Comparison of ENCODE assay signal across 18 cellular contexts in the genomic region with DNA sequence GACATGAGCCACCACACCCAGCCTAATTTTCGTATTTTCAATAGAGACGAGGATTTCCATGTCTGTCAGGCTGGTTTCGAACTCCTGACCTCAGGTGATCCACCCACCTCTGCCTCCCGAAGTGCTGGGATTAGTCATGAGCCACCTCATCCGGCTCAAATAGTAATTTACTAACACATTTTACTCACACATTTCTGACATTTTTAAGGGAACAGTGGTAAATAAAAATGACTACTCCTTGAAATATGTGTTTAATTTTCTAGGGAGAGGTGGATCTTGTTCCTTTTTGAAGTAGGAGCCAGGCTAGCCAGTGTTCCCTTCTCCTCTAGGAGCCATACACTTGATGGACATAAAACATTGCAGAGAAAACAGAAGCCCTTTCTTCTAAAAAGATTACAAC. TPM values are rescaled to one million over a fixed set of nuclear protein-coding genes. Genes with fewer than 3 reads are reported as not detected.
DNase-seq lines count a peak whose midpoint lies in the region; ATAC-seq, FAIRE-seq and TF ChIP-seq lines count a peak whose summit lies in the region.
"Had no signal": no experiment of that assay in that cellular context is flagged by ENCODE, and none has a peak within 500 bp of the region (broad histone marks: within the 10 kb centered on the region; RNA-seq: fewer than 3 reads in every experiment).

No MANE protein-coding gene starts in this region.

- no peak for TF ChIP-seq EP300 in K562 (IDR thresholded peaks at IDR 0.05; ENCODE audit: low read length)

- H3K9ac ChIP-seq in K562 (ENCODE audit: insufficient read depth in 1 of 2, low read depth in 2 of 2, low read length in 2 of 2) (no peak overlapping the region), colonic mucosa (ENCODE audit: low read depth in 2 of 2, low read length in 2 of 2) (no peak overlapping the region)

- H3K27ac Mint-ChIP-seq in CD8-positive, alpha-beta T cell, result peak overlapping the region; percentile 7
- H3K27ac Mint-ChIP-seq: brain, IgD-negative memory B cell had no signal

- no peaks in the 10 kb centered on the region for H3K36me3 Mint-ChIP-seq in CD8-positive, alpha-beta T cell
- H3K36me3 Mint-ChIP-seq: brain; IgD-negative memory B cell; naive thymus-derived CD4-positive, alpha-beta T cell had no signal

- H3K9me3 ChIP-seq in CD8-positive, alpha-beta T cell (ENCODE audit: low read length), result no peaks in the 10 kb centered on the region
- H3K9me3 ChIP-seq in K562 (replicated peaks; ENCODE audit: control insufficient read depth, insufficient read depth, low read depth, low read length) (no peaks in the 10 kb centered on the region), colonic mucosa (no peaks in the 10 kb centered on the region)
- H3K9me3 ChIP-seq: thyroid gland had no signal

- H3K27me3 Mint-ChIP-seq in CD8-positive, alpha-beta T cell (ENCODE audit: low read depth), result no peaks in the 10 kb centered on the region
- H3K27me3 Mint-ChIP-seq: brain; IgD-negative memory B cell; naive thymus-derived CD4-positive, alpha-beta T cell had no signal

- TF ChIP-seq POLR2A in K562 (conservative IDR thresholded peaks at IDR 0.05), result no peak

- CTCF ChIA-PET in CD8-positive, alpha-beta T cell (lab: Charles Lee), result no interaction called here
- CTCF ChIA-PET in K562 (lab: Yijun Ruan, JAX; ENCODE audit: low intra/inter-chr PET ratio), result no interaction called here

- no peaks in the 10 kb centered on the region for H3K9me3 Mint-ChIP-seq in CD8-positive, alpha-beta T cell
- H3K9me3 Mint-ChIP-seq: brain had no signal

- BruUV-seq in K562 (replicated peaks; lab: Mats Ljungman, UMichigan), result no TSS peak

- H3K36me3 ChIP-seq in CD8-positive, alpha-beta T cell (ENCODE audit: insufficient read depth, low read length), result no peaks in the 10 kb centered on the region
- H3K36me3 ChIP-seq in K562 (ENCODE audit: control insufficient read depth, insufficient read depth, low read length) (no peaks in the 10 kb centered on the region), colonic mucosa (no peaks in the 10 kb centered on the region)
- H3K36me3 ChIP-seq: thyroid gland had no signal

- no peak for FAIRE-seq in K562 (lab: Jason Lieb, UNC)

- in situ Hi-C loops in K562 (cut with MboI), result no loop called here

- no peak overlapping the region for H3K4me3 ChIP-seq in CD8-positive, alpha-beta T cell (ENCODE audit: low read depth, low read length)
- H3K4me3 ChIP-seq in K562 (no peak overlapping the region), colonic mucosa (no peak overlapping the region)
- H3K4me3 ChIP-seq: thyroid gland had no signal

- intact Hi-C loops in CD8-positive, alpha-beta T cell (cut with DNase I, micrococcal nuclease), result loop anchor here in 1 of 2 experiments (5.0 kb wide), 1 partner anchor 74 kb away; no protein-coding TSS in a partner anchor
- intact Hi-C loops in K562 (cut with micrococcal nuclease) (no loop called here), colonic mucosa (cut with DNase I) (no loop called here)

- 0 out of 2 replicates have a peak overlapping the region, but pooled peaks have one; percentile 17 for H2AFZ ChIP-seq in K562 (ENCODE audit: low read depth, low read length)

- no peak overlapping the region for H3K4me2 ChIP-seq in K562 (ENCODE audit: insufficient read depth, low read length)

- no peak for TF ChIP-seq CTCF in CD8-positive, alpha-beta T cell (IDR thresholded peaks at IDR 0.05)
- TF ChIP-seq CTCF in K562 (IDR thresholded peaks at IDR 0.05 in 2 of 3, conservative IDR thresholded peaks at IDR 0.05 in 1 of 3; ENCODE audit: insufficient read depth in 2 of 3, low read depth in 1 of 3, low read length in 3 of 3), result no peak
- no peak for TF ChIP-seq CTCF in colonic mucosa (IDR thresholded peaks at IDR 0.05)

- H3K27me3 ChIP-seq in CD8-positive, alpha-beta T cell (ENCODE audit: insufficient read depth, low read length), result no peaks in the 10 kb centered on the region
- H3K27me3 ChIP-seq in K562 (ENCODE audit: control insufficient read depth in 2 of 2, insufficient read depth in 2 of 2, low read length in 2 of 2) (no peaks in the 10 kb centered on the region), colonic mucosa (peaks cover 28% of the 10 kb centered on the region)
- H3K27me3 ChIP-seq: thyroid gland had no signal

- no peaks in the 10 kb centered on the region for H3K9me1 ChIP-seq in K562 (ENCODE audit: control insufficient read depth, insufficient read depth, low read length)

- TF ChIP-seq RAD21 in K562 (CRISPR knock-in tag; conservative IDR thresholded peaks at IDR 0.05 in 1 of 2, IDR thresholded peaks at IDR 0.05 in 1 of 2), result no peak

- no peak for ATAC-seq in CD8-positive, alpha-beta T cell
- ATAC-seq in K562 (no peak), HG03039 (IDR thresholded peaks at IDR 0.05; ENCODE audit: unreplicated experiment) (no peak)
- ATAC-seq: left lobe of liver; naive thymus-derived CD4-positive, alpha-beta T cell had no signal

- POLR2A ChIA-PET in CD8-positive, alpha-beta T cell (lab: Charles Lee), result no interaction called here
- POLR2A ChIA-PET in K562 (lab: Yijun Ruan, JAX), result no interaction called here

- H3K27ac ChIP-seq in CD8-positive, alpha-beta T cell (ENCODE audit: low read depth, low read length), result no peak overlapping the region
- H3K27ac ChIP-seq in K562 (ENCODE audit: extremely low read depth, low read depth, low read length), result no peak overlapping the region
- no peak overlapping the region for H3K27ac ChIP-seq in caudate nucleus (ENCODE audit: low read depth, low read length)
- no peak overlapping the region for H3K27ac ChIP-seq in colonic mucosa
- H3K27ac ChIP-seq: thyroid gland had no signal

- no peaks in the 10 kb centered on the region for H4K20me1 ChIP-seq in K562 (replicated peaks; ENCODE audit: control insufficient read depth, insufficient read depth, low read length)

- H3K79me2 ChIP-seq in K562 (ENCODE audit: control insufficient read depth, insufficient read depth, low read length), result no peaks in the 10 kb centered on the region

- no peak overlapping the region for H3K4me3 Mint-ChIP-seq in CD8-positive, alpha-beta T cell
- H3K4me3 Mint-ChIP-seq: brain; IgD-negative memory B cell; naive thymus-derived CD4-positive, alpha-beta T cell had no signal

- WGBS in K562 (ENCODE audit: insufficient coverage, low coverage, missing lambda C conversion rate), result 25% methylated on average over 5 of the region's 5 CpGs

- no peak for DNase-seq in CD8-positive, alpha-beta T cell
- peak; percentile 92 for DNase-seq in M059J (ENCODE audit: low read depth)
- DNase-seq in K562 (ENCODE audit: extremely low read depth in 1 of 4, low spot score in 3 of 4), result no peak
- peak; percentile 91 for DNase-seq in kidney tubule cell (ENCODE audit: low spot score)
- DNase-seq in caudate nucleus (lab: John Stamatoyannopoulos, UW), result no peak
- DNase-seq in colonic mucosa, result no peak
- DNase-seq in MV-4-11 (lab: John Stamatoyannopoulos, UW), result no peak
- DNase-seq: activated gamma-delta T cell; C1 segment of cervical spinal cord; naive thymus-derived CD4-positive, alpha-beta T cell; NCI-H2029 treated with DMSO at 0.1 percent for 48 hours; NCI-H82; SIG-M5; thyroid gland had no signal

- H3K4me1 ChIP-seq in CD8-positive, alpha-beta T cell (ENCODE audit: insufficient read depth, low read length), result peaks cover 15% of the 10 kb centered on the region
- H3K4me1 ChIP-seq in K562 (replicated peaks in 1 of 2; ENCODE audit: control insufficient read depth in 2 of 2, insufficient read depth in 2 of 2, low read length in 2 of 2) (no peaks in the 10 kb centered on the region; a peak in 1 of 5 replicates), colonic mucosa (no peaks in the 10 kb centered on the region)

- peaks cover 22% of the 10 kb centered on the region for H3K4me1 Mint-ChIP-seq in CD8-positive, alpha-beta T cell (ENCODE audit: low read depth)
- H3K4me1 Mint-ChIP-seq: brain had no signal

TF ChIP-seq in K562, 482 proteins besides CTCF, POLR2A, EP300 and RAD21:
- no peak for TF ChIP-seq KLF16 (IDR thresholded peaks at IDR 0.05)
- no peak for TF ChIP-seq TCF3 (CRISPR knock-in tag; IDR thresholded peaks at IDR 0.05)
- peak; percentile 47 for TF ChIP-seq EGR1 (conservative IDR thresholded peaks at IDR 0.05)
- no peak for TF ChIP-seq FOXA3 (CRISPR knock-in tag; conservative IDR thresholded peaks at IDR 0.05 in 1 of 2, IDR thresholded peaks at IDR 0.05 in 1 of 2)

RNA-seq across cellular contexts. Expression of a gene that starts 55.2 kb away (rescaled TPM):
- total RNA-seq in CD8-positive, alpha-beta T cell, result 10 to 100 TPM; 85.6 to 87.1 TPM
- 76.9 and 98.6 TPM in 2 replicates for total RNA-seq in M059J (2014; rRNA removed; shearing (Covaris generic))
- total RNA-seq in K562 (2011; cell fraction: chromatin; rRNA removed; ENCODE audit: low replicate concordance), result 112 and 233 TPM in 2 replicates
- 51.4 and 66.5 TPM in 2 replicates for total RNA-seq in K562 (2011; cell fraction: nucleolus; rRNA removed)
- 75.7 and 89.3 TPM in 2 replicates for total RNA-seq in K562 (2011; cell fraction: nucleoplasm; rRNA removed)
- 27.9 and 41.7 TPM in 2 replicates for total RNA-seq in K562 (2014; rRNA removed)
- 62.1 and 80.5 TPM in 2 replicates for total RNA-seq in K562 (2014; rRNA removed; fragmentation: Illumina TruSeq; extraction: Trizol)
- total RNA-seq in K562 (2015; rRNA removed; fragmentation: Illumina TruSeq; extraction: Trizol), result 66.1 and 72.8 TPM in 2 replicates
- total RNA-seq in K562 (2021), result 47.5 and 50.8 TPM in 2 replicates
- polyA plus RNA-seq in K562 (2011; rRNA removed), result 37.9 and 56.9 TPM in 2 replicates
- polyA plus RNA-seq in K562 (2011; cell fraction: cytosol; rRNA removed), result 11.3 and 18.9 TPM in 2 replicates
- 35.7 and 43.4 TPM in 2 replicates for polyA plus RNA-seq in K562 (2011; cell fraction: nucleus; rRNA removed)
- polyA plus RNA-seq in K562 (2012), result 21.0 and 29.0 TPM in 2 replicates
- 39.0 and 40.6 TPM in 2 replicates for polyA plus RNA-seq in K562 (2014; fragmentation: Illumina TruSeq; extraction: Trizol)
- polyA plus RNA-seq in K562 (2014; fragmentation: Nextera tagmentation; extraction: Ambion mirVana), result 10 to 100 TPM; 11.9 to 12.1 TPM
- polyA plus RNA-seq in K562 (2014; rRNA removed), result 38.6 and 40.4 TPM in 2 replicates
- 120 and 130 TPM in 2 replicates for polyA minus RNA-seq in K562 (2011; rRNA and poly(A)+ RNA removed)
- polyA minus RNA-seq in K562 (2011; cell fraction: cytosol; rRNA and poly(A)+ RNA removed), result 29.4 and 46.2 TPM in 2 replicates
- polyA minus RNA-seq in K562 (2011; cell fraction: nucleus; rRNA and poly(A)+ RNA removed), result 102 and 130 TPM in 2 replicates
- total RNA-seq in colonic mucosa, result 100 to 1,000 TPM in 1 of 2 donors, 10 to 100 TPM in 1; 69.3 to 110 TPM

Comparison
In these comparisons a context has a peak if more than half of its experiments do, and no peak if none do; other contexts are left out.
1. DNase-seq: peak in M059J (single experiment) and kidney tubule cell (single experiment); none in CD8-positive, alpha-beta T cell (0 of 7), K562 (0 of 4), caudate nucleus (0 of 61), colonic mucosa (single experiment) and MV-4-11 (single experiment).